2 cellular contexts compared by ENCODE assay signal in the genomic region with DNA sequence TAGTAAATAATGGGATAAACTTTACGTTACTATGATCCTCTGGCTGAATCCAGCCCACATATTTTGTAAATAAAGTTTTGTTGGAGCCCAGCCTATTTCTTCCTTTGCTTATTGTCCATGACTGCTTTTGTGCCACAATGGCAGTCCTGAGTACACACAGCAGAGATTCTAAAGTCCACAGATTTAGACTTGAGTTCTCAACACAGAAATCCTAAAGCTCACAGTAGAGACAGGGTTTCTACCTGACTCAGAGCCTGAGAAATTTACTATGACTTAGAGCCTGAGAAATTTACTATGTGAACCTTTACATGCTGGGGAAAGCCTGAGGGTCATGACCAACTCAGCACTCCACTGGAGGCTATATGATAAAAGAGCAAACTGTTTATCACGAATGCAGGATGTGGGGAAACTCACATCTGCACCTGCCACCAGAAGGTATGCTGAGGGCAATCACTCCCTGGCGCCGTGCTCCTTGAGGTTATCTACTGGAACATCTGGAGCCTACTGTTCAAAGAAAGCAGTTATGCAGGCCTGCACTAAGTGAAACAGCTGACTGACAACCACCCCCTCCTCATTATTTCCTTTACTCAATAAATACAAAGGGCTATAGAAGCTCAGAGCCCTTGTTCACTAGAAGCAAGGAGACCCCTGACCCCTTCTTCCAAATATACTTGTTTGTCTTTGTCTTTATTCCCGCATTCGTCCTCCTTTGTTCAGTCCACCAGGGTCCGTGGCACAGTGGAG.
TF ChIP-seq lines count a peak whose summit lies in the region.

No MANE protein-coding gene starts in this region.

TF ChIP-seq in IMR-90, 13 proteins besides CTCF, POLR2A, EP300 and RAD21:
- TF ChIP-seq SMC3 (IDR thresholded peaks at IDR 0.05; ENCODE audit: low read depth, low read length) (no peak), CEBPB (IDR thresholded peaks at IDR 0.05; ENCODE audit: low read depth, low read length) (no peak), FOS (IDR thresholded peaks at IDR 0.05; ENCODE audit: low read depth, low read length) (no peak), NFE2L2 (IDR thresholded peaks at IDR 0.05; ENCODE audit: low read depth, low read length) (no peak), MXI1 (IDR thresholded peaks at IDR 0.05; ENCODE audit: borderline replicate concordance, low read depth, low read length) (no peak), RCOR1 (IDR thresholded peaks at IDR 0.05; ENCODE audit: insufficient replicate concordance, low read length) (no peak), MAFK (IDR thresholded peaks at IDR 0.05; ENCODE audit: low read depth, low read length) (no peak)
- TF ChIP-seq, protein P1, sequence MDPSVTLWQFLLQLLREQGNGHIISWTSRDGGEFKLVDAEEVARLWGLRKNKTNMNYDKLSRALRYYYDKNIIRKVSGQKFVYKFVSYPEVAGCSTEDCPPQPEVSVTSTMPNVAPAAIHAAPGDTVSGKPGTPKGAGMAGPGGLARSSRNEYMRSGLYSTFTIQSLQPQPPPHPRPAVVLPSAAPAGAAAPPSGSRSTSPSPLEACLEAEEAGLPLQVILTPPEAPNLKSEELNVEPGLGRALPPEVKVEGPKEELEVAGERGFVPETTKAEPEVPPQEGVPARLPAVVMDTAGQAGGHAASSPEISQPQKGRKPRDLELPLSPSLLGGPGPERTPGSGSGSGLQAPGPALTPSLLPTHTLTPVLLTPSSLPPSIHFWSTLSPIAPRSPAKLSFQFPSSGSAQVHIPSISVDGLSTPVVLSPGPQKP (IDR thresholded peaks at IDR 0.05; ENCODE audit: borderline replicate concordance, low read depth, low read length), result no peak
- TF ChIP-seq, protein P2, sequence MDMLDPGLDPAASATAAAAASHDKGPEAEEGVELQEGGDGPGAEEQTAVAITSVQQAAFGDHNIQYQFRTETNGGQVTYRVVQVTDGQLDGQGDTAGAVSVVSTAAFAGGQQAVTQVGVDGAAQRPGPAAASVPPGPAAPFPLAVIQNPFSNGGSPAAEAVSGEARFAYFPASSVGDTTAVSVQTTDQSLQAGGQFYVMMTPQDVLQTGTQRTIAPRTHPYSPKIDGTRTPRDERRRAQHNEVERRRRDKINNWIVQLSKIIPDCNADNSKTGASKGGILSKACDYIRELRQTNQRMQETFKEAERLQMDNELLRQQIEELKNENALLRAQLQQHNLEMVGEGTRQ (IDR thresholded peaks at IDR 0.05; ENCODE audit: low read depth, low read length), result no peak
TF ChIP-seq in IMR-90: peak in this region for 0.

TF ChIP-seq in K562, 482 proteins besides CTCF, POLR2A, EP300 and RAD21 (continues in another document):
- TF ChIP-seq, protein P3, sequence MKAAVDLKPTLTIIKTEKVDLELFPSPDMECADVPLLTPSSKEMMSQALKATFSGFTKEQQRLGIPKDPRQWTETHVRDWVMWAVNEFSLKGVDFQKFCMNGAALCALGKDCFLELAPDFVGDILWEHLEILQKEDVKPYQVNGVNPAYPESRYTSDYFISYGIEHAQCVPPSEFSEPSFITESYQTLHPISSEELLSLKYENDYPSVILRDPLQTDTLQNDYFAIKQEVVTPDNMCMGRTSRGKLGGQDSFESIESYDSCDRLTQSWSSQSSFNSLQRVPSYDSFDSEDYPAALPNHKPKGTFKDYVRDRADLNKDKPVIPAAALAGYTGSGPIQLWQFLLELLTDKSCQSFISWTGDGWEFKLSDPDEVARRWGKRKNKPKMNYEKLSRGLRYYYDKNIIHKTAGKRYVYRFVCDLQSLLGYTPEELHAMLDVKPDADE (conservative IDR thresholded peaks at IDR 0.05; ENCODE audit: control insufficient read depth, low read depth, low read length), result no peak
- peak; percentile 87; the same call in 1 of the 2 replicates for TF ChIP-seq CC2D1A (IDR thresholded peaks at IDR 0.05)
- no peak for TF ChIP-seq YBX1 (IDR thresholded peaks at IDR 0.05)
- no peak for TF ChIP-seq MEF2D (tag; conservative IDR thresholded peaks at IDR 0.05; ENCODE audit: low read depth)
- no peak for TF ChIP-seq ZNF717 (CRISPR knock-in tag; IDR thresholded peaks at IDR 0.05)
- peak; percentile 96 for TF ChIP-seq CBFA2T2 (conservative IDR thresholded peaks at IDR 0.05)
- 0 out of 2 replicates have a peak, but pooled peaks have one; percentile 32 for TF ChIP-seq SMARCA4 (IDR thresholded peaks at IDR 0.05)
- TF ChIP-seq, protein P4, sequence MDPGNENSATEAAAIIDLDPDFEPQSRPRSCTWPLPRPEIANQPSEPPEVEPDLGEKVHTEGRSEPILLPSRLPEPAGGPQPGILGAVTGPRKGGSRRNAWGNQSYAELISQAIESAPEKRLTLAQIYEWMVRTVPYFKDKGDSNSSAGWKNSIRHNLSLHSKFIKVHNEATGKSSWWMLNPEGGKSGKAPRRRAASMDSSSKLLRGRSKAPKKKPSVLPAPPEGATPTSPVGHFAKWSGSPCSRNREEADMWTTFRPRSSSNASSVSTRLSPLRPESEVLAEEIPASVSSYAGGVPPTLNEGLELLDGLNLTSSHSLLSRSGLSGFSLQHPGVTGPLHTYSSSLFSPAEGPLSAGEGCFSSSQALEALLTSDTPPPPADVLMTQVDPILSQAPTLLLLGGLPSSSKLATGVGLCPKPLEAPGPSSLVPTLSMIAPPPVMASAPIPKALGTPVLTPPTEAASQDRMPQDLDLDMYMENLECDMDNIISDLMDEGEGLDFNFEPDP (CRISPR knock-in tag; IDR thresholded peaks at IDR 0.05), result no peak
- 0 out of 2 replicates have a peak, but pooled peaks have one; percentile 47 for TF ChIP-seq SMAD4 (CRISPR knock-in tag; conservative IDR thresholded peaks at IDR 0.05)
- no peak for TF ChIP-seq ZSCAN29 (IDR thresholded peaks at IDR 0.05)
- peak; percentile 64; the same call in 1 of the 2 replicates for TF ChIP-seq KLF16 (IDR thresholded peaks at IDR 0.05)
- no peak for TF ChIP-seq SMAD1 (IDR thresholded peaks at IDR 0.05; ENCODE audit: low read depth, low read length, partially characterized antibody)
- TF ChIP-seq, protein P2 (CRISPR knock-in tag; IDR thresholded peaks at IDR 0.05), result no peak
- TF ChIP-seq TAL1 (IDR thresholded peaks at IDR 0.05), result peak; percentile 95
- TF ChIP-seq EP400 (IDR thresholded peaks at IDR 0.05), result no peak
- TF ChIP-seq ARID1B (IDR thresholded peaks at IDR 0.05), result peak; percentile 92
- TF ChIP-seq, protein P5, sequence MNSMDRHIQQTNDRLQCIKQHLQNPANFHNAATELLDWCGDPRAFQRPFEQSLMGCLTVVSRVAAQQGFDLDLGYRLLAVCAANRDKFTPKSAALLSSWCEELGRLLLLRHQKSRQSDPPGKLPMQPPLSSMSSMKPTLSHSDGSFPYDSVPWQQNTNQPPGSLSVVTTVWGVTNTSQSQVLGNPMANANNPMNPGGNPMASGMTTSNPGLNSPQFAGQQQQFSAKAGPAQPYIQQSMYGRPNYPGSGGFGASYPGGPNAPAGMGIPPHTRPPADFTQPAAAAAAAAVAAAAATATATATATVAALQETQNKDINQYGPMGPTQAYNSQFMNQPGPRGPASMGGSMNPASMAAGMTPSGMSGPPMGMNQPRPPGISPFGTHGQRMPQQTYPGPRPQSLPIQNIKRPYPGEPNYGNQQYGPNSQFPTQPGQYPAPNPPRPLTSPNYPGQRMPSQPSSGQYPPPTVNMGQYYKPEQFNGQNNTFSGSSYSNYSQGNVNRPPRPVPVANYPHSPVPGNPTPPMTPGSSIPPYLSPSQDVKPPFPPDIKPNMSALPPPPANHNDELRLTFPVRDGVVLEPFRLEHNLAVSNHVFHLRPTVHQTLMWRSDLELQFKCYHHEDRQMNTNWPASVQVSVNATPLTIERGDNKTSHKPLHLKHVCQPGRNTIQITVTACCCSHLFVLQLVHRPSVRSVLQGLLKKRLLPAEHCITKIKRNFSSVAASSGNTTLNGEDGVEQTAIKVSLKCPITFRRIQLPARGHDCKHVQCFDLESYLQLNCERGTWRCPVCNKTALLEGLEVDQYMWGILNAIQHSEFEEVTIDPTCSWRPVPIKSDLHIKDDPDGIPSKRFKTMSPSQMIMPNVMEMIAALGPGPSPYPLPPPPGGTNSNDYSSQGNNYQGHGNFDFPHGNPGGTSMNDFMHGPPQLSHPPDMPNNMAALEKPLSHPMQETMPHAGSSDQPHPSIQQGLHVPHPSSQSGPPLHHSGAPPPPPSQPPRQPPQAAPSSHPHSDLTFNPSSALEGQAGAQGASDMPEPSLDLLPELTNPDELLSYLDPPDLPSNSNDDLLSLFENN (IDR thresholded peaks at IDR 0.05; ENCODE audit: low read depth in 2 of 2, low read length in 2 of 2), result peak in 1 of 2 experiments; percentile 39; a peak in 1 of 4 replicates
- peak; percentile 93 for TF ChIP-seq TCF3 (CRISPR knock-in tag; IDR thresholded peaks at IDR 0.05)
- peak; percentile 59 to 61; a peak in 3 of 4 replicates for TF ChIP-seq KDM1A (IDR thresholded peaks at IDR 0.05)
- no peak for TF ChIP-seq JUNB (CRISPR knock-in tag; conservative IDR thresholded peaks at IDR 0.05)
- peak; percentile 81 for TF ChIP-seq PML (IDR thresholded peaks at IDR 0.05; ENCODE audit: low read length)
- TF ChIP-seq, protein P6, sequence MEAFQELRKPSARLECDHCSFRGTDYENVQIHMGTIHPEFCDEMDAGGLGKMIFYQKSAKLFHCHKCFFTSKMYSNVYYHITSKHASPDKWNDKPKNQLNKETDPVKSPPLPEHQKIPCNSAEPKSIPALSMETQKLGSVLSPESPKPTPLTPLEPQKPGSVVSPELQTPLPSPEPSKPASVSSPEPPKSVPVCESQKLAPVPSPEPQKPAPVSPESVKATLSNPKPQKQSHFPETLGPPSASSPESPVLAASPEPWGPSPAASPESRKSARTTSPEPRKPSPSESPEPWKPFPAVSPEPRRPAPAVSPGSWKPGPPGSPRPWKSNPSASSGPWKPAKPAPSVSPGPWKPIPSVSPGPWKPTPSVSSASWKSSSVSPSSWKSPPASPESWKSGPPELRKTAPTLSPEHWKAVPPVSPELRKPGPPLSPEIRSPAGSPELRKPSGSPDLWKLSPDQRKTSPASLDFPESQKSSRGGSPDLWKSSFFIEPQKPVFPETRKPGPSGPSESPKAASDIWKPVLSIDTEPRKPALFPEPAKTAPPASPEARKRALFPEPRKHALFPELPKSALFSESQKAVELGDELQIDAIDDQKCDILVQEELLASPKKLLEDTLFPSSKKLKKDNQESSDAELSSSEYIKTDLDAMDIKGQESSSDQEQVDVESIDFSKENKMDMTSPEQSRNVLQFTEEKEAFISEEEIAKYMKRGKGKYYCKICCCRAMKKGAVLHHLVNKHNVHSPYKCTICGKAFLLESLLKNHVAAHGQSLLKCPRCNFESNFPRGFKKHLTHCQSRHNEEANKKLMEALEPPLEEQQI (IDR thresholded peaks at IDR 0.05), result 0 out of 2 replicates have a peak, but pooled peaks have one; percentile 74
- TF ChIP-seq DPF2 (IDR thresholded peaks at IDR 0.05), result peak; percentile 68
- no peak for TF ChIP-seq ZNF586 (CRISPR knock-in tag; conservative IDR thresholded peaks at IDR 0.05)
- TF ChIP-seq BCOR (IDR thresholded peaks at IDR 0.05), result no peak
- no peak for TF ChIP-seq SNIP1 (IDR thresholded peaks at IDR 0.05; ENCODE audit: low read depth)
- no peak for TF ChIP-seq RBM25 (IDR thresholded peaks at IDR 0.05; ENCODE audit: low read depth, low read length, severe bottlenecking)
- TF ChIP-seq NBN (IDR thresholded peaks at IDR 0.05; ENCODE audit: low read depth), result no peak
- TF ChIP-seq, protein P7, sequence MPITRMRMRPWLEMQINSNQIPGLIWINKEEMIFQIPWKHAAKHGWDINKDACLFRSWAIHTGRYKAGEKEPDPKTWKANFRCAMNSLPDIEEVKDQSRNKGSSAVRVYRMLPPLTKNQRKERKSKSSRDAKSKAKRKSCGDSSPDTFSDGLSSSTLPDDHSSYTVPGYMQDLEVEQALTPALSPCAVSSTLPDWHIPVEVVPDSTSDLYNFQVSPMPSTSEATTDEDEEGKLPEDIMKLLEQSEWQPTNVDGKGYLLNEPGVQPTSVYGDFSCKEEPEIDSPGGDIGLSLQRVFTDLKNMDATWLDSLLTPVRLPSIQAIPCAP (CRISPR knock-in tag; IDR thresholded peaks at IDR 0.05; ENCODE audit: borderline replicate concordance), result no peak
- TF ChIP-seq DACH1 (IDR thresholded peaks at IDR 0.05; ENCODE audit: partially characterized antibody), result peak; percentile 48
- TF ChIP-seq ZNF311 (CRISPR knock-in tag; IDR thresholded peaks at IDR 0.05), result no peak
- peak; percentile 19 for TF ChIP-seq MEIS2 (IDR thresholded peaks at IDR 0.05; ENCODE audit: partially characterized antibody)
- TF ChIP-seq RBM22 (IDR thresholded peaks at IDR 0.05; ENCODE audit: low read depth, low read length, poor library complexity, severe bottlenecking), result no peak
- TF ChIP-seq ZNF436 (CRISPR knock-in tag; IDR thresholded peaks at IDR 0.05), result no peak
- TF ChIP-seq CBX2 (IDR thresholded peaks at IDR 0.05; ENCODE audit: insufficient read depth, low read length, poor library complexity, severe bottlenecking), result no peak
- no peak for TF ChIP-seq ZNF174 (CRISPR knock-in tag; IDR thresholded peaks at IDR 0.05)
- TF ChIP-seq ARNT (IDR thresholded peaks at IDR 0.05), result peak in 1 of 2 experiments; percentile 45; a peak in 1 of 4 replicates
- no peak for TF ChIP-seq FOXA3 (CRISPR knock-in tag; conservative IDR thresholded peaks at IDR 0.05 in 1 of 2, IDR thresholded peaks at IDR 0.05 in 1 of 2)
- peak; percentile 42; the same call in 1 of the 2 replicates for TF ChIP-seq PHB2 (IDR thresholded peaks at IDR 0.05; ENCODE audit: low read depth)
- TF ChIP-seq, protein P8, sequence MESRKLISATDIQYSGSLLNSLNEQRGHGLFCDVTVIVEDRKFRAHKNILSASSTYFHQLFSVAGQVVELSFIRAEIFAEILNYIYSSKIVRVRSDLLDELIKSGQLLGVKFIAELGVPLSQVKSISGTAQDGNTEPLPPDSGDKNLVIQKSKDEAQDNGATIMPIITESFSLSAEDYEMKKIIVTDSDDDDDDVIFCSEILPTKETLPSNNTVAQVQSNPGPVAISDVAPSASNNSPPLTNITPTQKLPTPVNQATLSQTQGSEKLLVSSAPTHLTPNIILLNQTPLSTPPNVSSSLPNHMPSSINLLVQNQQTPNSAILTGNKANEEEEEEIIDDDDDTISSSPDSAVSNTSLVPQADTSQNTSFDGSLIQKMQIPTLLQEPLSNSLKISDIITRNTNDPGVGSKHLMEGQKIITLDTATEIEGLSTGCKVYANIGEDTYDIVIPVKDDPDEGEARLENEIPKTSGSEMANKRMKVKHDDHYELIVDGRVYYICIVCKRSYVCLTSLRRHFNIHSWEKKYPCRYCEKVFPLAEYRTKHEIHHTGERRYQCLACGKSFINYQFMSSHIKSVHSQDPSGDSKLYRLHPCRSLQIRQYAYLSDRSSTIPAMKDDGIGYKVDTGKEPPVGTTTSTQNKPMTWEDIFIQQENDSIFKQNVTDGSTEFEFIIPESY (CRISPR knock-in tag; IDR thresholded peaks at IDR 0.05), result no peak
- peak; percentile 74 for TF ChIP-seq GATA2 (CRISPR knock-in tag; IDR thresholded peaks at IDR 0.05)
- TF ChIP-seq, protein P9, sequence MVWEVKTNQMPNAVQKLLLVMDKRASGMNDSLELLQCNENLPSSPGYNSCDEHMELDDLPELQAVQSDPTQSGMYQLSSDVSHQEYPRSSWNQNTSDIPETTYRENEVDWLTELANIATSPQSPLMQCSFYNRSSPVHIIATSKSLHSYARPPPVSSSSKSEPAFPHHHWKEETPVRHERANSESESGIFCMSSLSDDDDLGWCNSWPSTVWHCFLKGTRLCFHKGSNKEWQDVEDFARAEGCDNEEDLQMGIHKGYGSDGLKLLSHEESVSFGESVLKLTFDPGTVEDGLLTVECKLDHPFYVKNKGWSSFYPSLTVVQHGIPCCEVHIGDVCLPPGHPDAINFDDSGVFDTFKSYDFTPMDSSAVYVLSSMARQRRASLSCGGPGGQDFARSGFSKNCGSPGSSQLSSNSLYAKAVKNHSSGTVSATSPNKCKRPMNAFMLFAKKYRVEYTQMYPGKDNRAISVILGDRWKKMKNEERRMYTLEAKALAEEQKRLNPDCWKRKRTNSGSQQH (CRISPR knock-in tag; IDR thresholded peaks at IDR 0.05), result no peak
- no peak for TF ChIP-seq NFE2L1 (tag; IDR thresholded peaks at IDR 0.05; ENCODE audit: borderline replicate concordance, low read depth)
